1 cellular context compared by ENCODE assay signal in genomic region chr7:76291346-76292205, GRCh38.
TF ChIP-seq lines count a peak whose summit lies in the region.

No MANE protein-coding gene starts in this region.

TF ChIP-seq in SK-N-SH, 30 proteins besides CTCF, POLR2A, EP300 and RAD21 (continued from another document):
- TF ChIP-seq, protein P1, sequence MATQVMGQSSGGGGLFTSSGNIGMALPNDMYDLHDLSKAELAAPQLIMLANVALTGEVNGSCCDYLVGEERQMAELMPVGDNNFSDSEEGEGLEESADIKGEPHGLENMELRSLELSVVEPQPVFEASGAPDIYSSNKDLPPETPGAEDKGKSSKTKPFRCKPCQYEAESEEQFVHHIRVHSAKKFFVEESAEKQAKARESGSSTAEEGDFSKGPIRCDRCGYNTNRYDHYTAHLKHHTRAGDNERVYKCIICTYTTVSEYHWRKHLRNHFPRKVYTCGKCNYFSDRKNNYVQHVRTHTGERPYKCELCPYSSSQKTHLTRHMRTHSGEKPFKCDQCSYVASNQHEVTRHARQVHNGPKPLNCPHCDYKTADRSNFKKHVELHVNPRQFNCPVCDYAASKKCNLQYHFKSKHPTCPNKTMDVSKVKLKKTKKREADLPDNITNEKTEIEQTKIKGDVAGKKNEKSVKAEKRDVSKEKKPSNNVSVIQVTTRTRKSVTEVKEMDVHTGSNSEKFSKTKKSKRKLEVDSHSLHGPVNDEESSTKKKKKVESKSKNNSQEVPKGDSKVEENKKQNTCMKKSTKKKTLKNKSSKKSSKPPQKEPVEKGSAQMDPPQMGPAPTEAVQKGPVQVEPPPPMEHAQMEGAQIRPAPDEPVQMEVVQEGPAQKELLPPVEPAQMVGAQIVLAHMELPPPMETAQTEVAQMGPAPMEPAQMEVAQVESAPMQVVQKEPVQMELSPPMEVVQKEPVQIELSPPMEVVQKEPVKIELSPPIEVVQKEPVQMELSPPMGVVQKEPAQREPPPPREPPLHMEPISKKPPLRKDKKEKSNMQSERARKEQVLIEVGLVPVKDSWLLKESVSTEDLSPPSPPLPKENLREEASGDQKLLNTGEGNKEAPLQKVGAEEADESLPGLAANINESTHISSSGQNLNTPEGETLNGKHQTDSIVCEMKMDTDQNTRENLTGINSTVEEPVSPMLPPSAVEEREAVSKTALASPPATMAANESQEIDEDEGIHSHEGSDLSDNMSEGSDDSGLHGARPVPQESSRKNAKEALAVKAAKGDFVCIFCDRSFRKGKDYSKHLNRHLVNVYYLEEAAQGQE (IDR thresholded peaks at IDR 0.05; ENCODE audit: low read depth, low read length), result peak; percentile 68; the same call in 1 of the 2 replicates
- TF ChIP-seq YY1 (IDR thresholded peaks at IDR 0.05; ENCODE audit: low read depth), result peak; percentile 60; the same call in 1 of the 2 replicates
- peak; percentile 51; the same call in 1 of the 2 replicates for TF ChIP-seq POLR2AphosphoS5 (IDR thresholded peaks at IDR 0.05; ENCODE audit: low read depth, low read length)
- TF ChIP-seq, protein P2, sequence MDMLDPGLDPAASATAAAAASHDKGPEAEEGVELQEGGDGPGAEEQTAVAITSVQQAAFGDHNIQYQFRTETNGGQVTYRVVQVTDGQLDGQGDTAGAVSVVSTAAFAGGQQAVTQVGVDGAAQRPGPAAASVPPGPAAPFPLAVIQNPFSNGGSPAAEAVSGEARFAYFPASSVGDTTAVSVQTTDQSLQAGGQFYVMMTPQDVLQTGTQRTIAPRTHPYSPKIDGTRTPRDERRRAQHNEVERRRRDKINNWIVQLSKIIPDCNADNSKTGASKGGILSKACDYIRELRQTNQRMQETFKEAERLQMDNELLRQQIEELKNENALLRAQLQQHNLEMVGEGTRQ (IDR thresholded peaks at IDR 0.05; ENCODE audit: borderline replicate concordance, low read depth, low read length), result no peak
- TF ChIP-seq RCOR1 (IDR thresholded peaks at IDR 0.05; ENCODE audit: low read length), result peak; percentile 55; the same call in 1 of the 2 replicates
- TF ChIP-seq TEAD4 (IDR thresholded peaks at IDR 0.05; ENCODE audit: borderline replicate concordance, insufficient read depth), result peak; percentile 76; the same call in 1 of the 2 replicates
- TF ChIP-seq, protein P3, sequence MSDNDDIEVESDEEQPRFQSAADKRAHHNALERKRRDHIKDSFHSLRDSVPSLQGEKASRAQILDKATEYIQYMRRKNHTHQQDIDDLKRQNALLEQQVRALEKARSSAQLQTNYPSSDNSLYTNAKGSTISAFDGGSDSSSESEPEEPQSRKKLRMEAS (IDR thresholded peaks at IDR 0.05; ENCODE audit: low read depth), result peak; percentile 52; the same call in 1 of the 2 replicates
- TF ChIP-seq EZH2phosphoT487 (IDR thresholded peaks at IDR 0.05; ENCODE audit: borderline replicate concordance, low read depth), result no peak
- no peak for TF ChIP-seq RXRA (IDR thresholded peaks at IDR 0.05; ENCODE audit: borderline replicate concordance, low read depth)
- TF ChIP-seq ZBTB33 (IDR thresholded peaks at IDR 0.05; ENCODE audit: borderline replicate concordance, low read depth), result no peak
- no peak for TF ChIP-seq NRF1 (IDR thresholded peaks at IDR 0.05; ENCODE audit: low read depth, low read length)
- peak; percentile 32; the same call in 1 of the 2 replicates for TF ChIP-seq MXI1 (IDR thresholded peaks at IDR 0.05; ENCODE audit: low read depth, low read length)
- peak; percentile 48 for TF ChIP-seq NFIC (IDR thresholded peaks at IDR 0.05; ENCODE audit: borderline replicate concordance)
- TF ChIP-seq FOXM1 (IDR thresholded peaks at IDR 0.05; ENCODE audit: low read depth), result peak; percentile 73; the same call in 1 of the 2 replicates
- TF ChIP-seq GABPA (IDR thresholded peaks at IDR 0.05; ENCODE audit: low read depth), result no peak
- no peak for TF ChIP-seq ELF1 (IDR thresholded peaks at IDR 0.05)
